ENCODE assay signal across 8 cellular contexts in the genomic region with DNA sequence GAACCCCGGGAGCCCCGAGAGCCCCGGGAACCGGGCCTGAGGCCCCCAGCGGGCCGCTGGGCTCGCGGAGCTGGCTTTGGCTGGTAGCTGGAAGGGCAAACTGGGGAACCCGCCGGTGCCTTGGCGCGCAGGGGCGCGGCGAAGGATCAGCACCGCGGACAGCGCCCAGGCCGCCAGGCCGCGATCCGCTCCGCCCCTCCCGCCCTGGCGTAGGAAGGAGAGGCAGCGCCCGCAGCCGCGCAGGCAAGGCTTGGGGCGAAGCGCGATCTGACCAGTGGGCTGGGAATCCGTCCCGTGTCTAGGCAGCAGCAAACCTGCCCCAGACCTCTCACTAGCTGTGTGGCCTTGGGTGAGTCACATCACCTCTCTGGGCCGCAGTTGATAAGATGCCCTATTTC. TPM values are rescaled to one million over a fixed set of nuclear protein-coding genes. Genes with fewer than 3 reads are reported as not detected.
DNase-seq lines count a peak whose midpoint lies in the region; ATAC-seq, FAIRE-seq and TF ChIP-seq lines count a peak whose summit lies in the region.

No MANE protein-coding gene starts in this region.

- no peaks in the 10 kb centered on the region for H3K9me3 ChIP-seq in CD4-positive, alpha-beta T cell (ENCODE audit: control insufficient read depth, low read length)
- H3K9me3 ChIP-seq in pancreas (no peaks in the 10 kb centered on the region), tibial artery (no peaks in the 10 kb centered on the region)

- H3K36me3 ChIP-seq in pancreas (no peaks in the 10 kb centered on the region), tibial artery (no peaks in the 10 kb centered on the region)

- peaks cover 37% of the 10 kb centered on the region for H3K27me3 ChIP-seq in CD4-positive, alpha-beta T cell (ENCODE audit: control insufficient read depth, insufficient read depth, low read length)
- H3K27me3 ChIP-seq in pancreas (no peaks in the 10 kb centered on the region), tibial artery (peaks cover 0 to 80% of the 10 kb centered on the region in 2 donors)

- no peak for TF ChIP-seq CTCF in CD4-positive, alpha-beta T cell (IDR thresholded peaks at IDR 0.05)
- TF ChIP-seq CTCF in pancreas (IDR thresholded peaks at IDR 0.05) = no peak
- no peak for TF ChIP-seq CTCF in tibial artery (IDR thresholded peaks at IDR 0.05)

- no peaks in the 10 kb centered on the region for H3K36me3 Mint-ChIP-seq in CD4-positive, alpha-beta T cell (ENCODE audit: low read depth)
- H3K36me3 Mint-ChIP-seq in activated naive CD4-positive, alpha-beta T cell treated with anti-CD3 and anti-CD28 coated beads, Interleukin-2, amount 10 ng/mL, durations not matched to agents 7 days and 5 days = no peaks in the 10 kb centered on the region

- 0 to 1% methylated on average over 22 to 35 of the region's 35 CpGs for WGBS in pancreas, 2 donors

- POLR2A ChIA-PET in CD4-positive, alpha-beta T cell (lab: Charles Lee) = interaction anchor here (0.8 kb wide), 1 partner anchor 238 kb away, joined by 3 read pairs; a partner anchor contains a TSS

- H3K4me1 Mint-ChIP-seq in CD4-positive, alpha-beta T cell (ENCODE audit: low read depth) = no peaks in the 10 kb centered on the region
- H3K4me1 Mint-ChIP-seq in activated naive CD4-positive, alpha-beta T cell treated with anti-CD3 and anti-CD28 coated beads, Interleukin-2, amount 10 ng/mL, durations not matched to agents 7 days and 5 days = peaks cover 2% of the 10 kb centered on the region

- FAIRE-seq in pancreas (lab: Jason Lieb, UNC) = no peak

- peak; percentile 98 for ATAC-seq in CD4-positive, alpha-beta T cell (ENCODE audit: poor library complexity)
- peak; percentile 98 to 100 (median 98) for ATAC-seq in pancreas

- H3K4me3 ChIP-seq in pancreas = peak overlapping the region in 2 of 4 donors; percentile 15 to 44
- peak overlapping the region in 1 of 2 donors; percentile 28 for H3K4me3 ChIP-seq in tibial artery

- H3K27ac ChIP-seq in CD4-positive, alpha-beta T cell (ENCODE audit: low read depth, low read length) = no peak overlapping the region
- H3K27ac ChIP-seq in pancreas = no peak overlapping the region
- no peak overlapping the region for H3K27ac ChIP-seq in tibial artery

- H3K4me1 ChIP-seq in pancreas (no peaks in the 10 kb centered on the region), tibial artery (peaks cover 0 to 11% (median 6%) of the 10 kb centered on the region in 4 donors)

- H3K9me3 Mint-ChIP-seq in CD4-positive, alpha-beta T cell = no peaks in the 10 kb centered on the region
- H3K9me3 Mint-ChIP-seq in activated naive CD4-positive, alpha-beta T cell treated with anti-CD3 and anti-CD28 coated beads, Interleukin-2, amount 10 ng/mL, durations not matched to agents 7 days and 5 days = no peaks in the 10 kb centered on the region

- intact Hi-C loops in CD4-positive, alpha-beta T cell (cut with DNase I, micrococcal nuclease) = loop anchor here in 1 of 2 experiments (5.0 kb wide), 1 partner anchor 37 kb away; a partner anchor contains a TSS
- intact Hi-C loops in head of caudate nucleus (cut with DNase I) (no loop called here), pancreas (cut with DNase I) (no loop called here), tibial artery (cut with DNase I; ENCODE audit: low total_unique reads) (no loop called here)

- no peak overlapping the region for H3K4me3 Mint-ChIP-seq in CD4-positive, alpha-beta T cell
- no peak overlapping the region for H3K4me3 Mint-ChIP-seq in activated naive CD4-positive, alpha-beta T cell treated with anti-CD3 and anti-CD28 coated beads, Interleukin-2, amount 10 ng/mL, durations not matched to agents 7 days and 5 days

- peaks cover 73% of the 10 kb centered on the region for H3K27me3 Mint-ChIP-seq in CD4-positive, alpha-beta T cell
- H3K27me3 Mint-ChIP-seq in activated naive CD4-positive, alpha-beta T cell treated with anti-CD3 and anti-CD28 coated beads, Interleukin-2, amount 10 ng/mL, durations not matched to agents 7 days and 5 days = peaks cover 86% of the 10 kb centered on the region

- CTCF ChIA-PET in CD4-positive, alpha-beta T cell (lab: Charles Lee) = no interaction called here
- CTCF ChIA-PET in activated naive CD4-positive, alpha-beta T cell treated with anti-CD3 and anti-CD28 coated beads, Interleukin-2, amount 10 ng/mL, durations not matched to agents 7 days and 5 days (lab: Charles Lee) = no interaction called here

- DNase-seq in CD4-positive, alpha-beta T cell = peak; percentile 46 to 73 (median 64)
- DNase-seq in HT1080 (ENCODE audit: low read depth) (peak; percentile 68), SK-N-DZ (ENCODE audit: low spot score) (peak; percentile 85), head of caudate nucleus (peak in 40 of 42 donors; percentile 9 to 83 (median 63)), pancreas (peak; percentile 65 to 92 (median 83)), tibial artery (peak; percentile 52 to 75), NCI-H128 (lab: John Stamatoyannopoulos, UW; ENCODE audit: unreplicated experiment) (no peak)
- DNase-seq in activated naive CD4-positive, alpha-beta T cell treated with anti-CD3 and anti-CD28 coated beads, Interleukin-2, amount 10 ng/mL, durations not matched to agents 7 days and 5 days = peak; percentile 82

- H3K27ac Mint-ChIP-seq in CD4-positive, alpha-beta T cell = no peak overlapping the region
- H3K27ac Mint-ChIP-seq in activated naive CD4-positive, alpha-beta T cell treated with anti-CD3 and anti-CD28 coated beads, Interleukin-2, amount 10 ng/mL, durations not matched to agents 7 days and 5 days = no peak overlapping the region

RNA-seq across cellular contexts. Expression of a gene that starts 0.3 kb away (rescaled TPM):
- total RNA-seq in CD4-positive, alpha-beta T cell = under 1 TPM; 0.11 to 0.28 TPM
- total RNA-seq in HT1080 (2014; rRNA removed; shearing (Covaris generic)) = not detected in 2 replicates
- polyA plus RNA-seq in HT1080 (2015; cell fraction: cytosol; rRNA removed) = not detected in 2 replicates
- polyA plus RNA-seq in HT1080 (2015; cell fraction: nucleus; rRNA removed) = 0.04 TPM in 1 of 2 replicates, not detected in the other
- polyA plus RNA-seq in SK-N-DZ (2014; cell fraction: cytosol; rRNA removed) = 4.1 and 5.3 TPM in 2 replicates
- polyA plus RNA-seq in SK-N-DZ (2014; cell fraction: nucleus; rRNA removed) = 3.3 and 4.9 TPM in 2 replicates
- under 1 TPM; 0.19 to 0.76 (median 0.54) TPM for total RNA-seq in pancreas
- polyA plus RNA-seq in pancreas = 1 to 10 TPM; 1.6 to 4.6 TPM

RNA-seq across cellular contexts. Expression of a gene that starts 38.2 kb away (rescaled TPM):
- 10 to 100 TPM; 34.4 to 34.8 TPM for total RNA-seq in CD4-positive, alpha-beta T cell
- 75.8 and 81.0 TPM in 2 replicates for total RNA-seq in HT1080 (2014; rRNA removed; shearing (Covaris generic))
- 32.1 and 35.0 TPM in 2 replicates for polyA plus RNA-seq in HT1080 (2015; cell fraction: cytosol; rRNA removed)
- polyA plus RNA-seq in HT1080 (2015; cell fraction: nucleus; rRNA removed) = 157 and 174 TPM in 2 replicates
- polyA plus RNA-seq in SK-N-DZ (2014; cell fraction: cytosol; rRNA removed) = 56.5 and 59.8 TPM in 2 replicates
- polyA plus RNA-seq in SK-N-DZ (2014; cell fraction: nucleus; rRNA removed) = 356 and 379 TPM in 2 replicates
- total RNA-seq in pancreas = 10 to 100 TPM; 47.7 to 85.5 (median 62.3) TPM
- 100 to 1,000 TPM in 1 of 2 donors, 10 to 100 TPM in 1; 66.8 to 201 TPM for polyA plus RNA-seq in pancreas

RNA-seq across cellular contexts. Expression of a gene that starts 46.5 kb away (rescaled TPM):
- 10 to 100 TPM; 46.3 to 49.7 TPM for total RNA-seq in CD4-positive, alpha-beta T cell
- 17.5 and 20.2 TPM in 2 replicates for total RNA-seq in HT1080 (2014; rRNA removed; shearing (Covaris generic))
- polyA plus RNA-seq in HT1080 (2015; cell fraction: cytosol; rRNA removed) = 12.6 and 13.8 TPM in 2 replicates
- polyA plus RNA-seq in HT1080 (2015; cell fraction: nucleus; rRNA removed) = 23.9 and 24.1 TPM in 2 replicates
- 11.6 and 12.0 TPM in 2 replicates for polyA plus RNA-seq in SK-N-DZ (2014; cell fraction: cytosol; rRNA removed)
- polyA plus RNA-seq in SK-N-DZ (2014; cell fraction: nucleus; rRNA removed) = 32.4 and 37.7 TPM in 2 replicates
- total RNA-seq in pancreas = 10 to 100 TPM; 35.2 to 48.0 (median 43.0) TPM
- 10 to 100 TPM; 29.7 to 51.2 TPM for polyA plus RNA-seq in pancreas
